In genomic region chr19:4814625-4815425, GRCh38 we compare ENCODE assay signal across 10 cellular contexts. TPM values are rescaled to one million over a fixed set of nuclear protein-coding genes. Genes with fewer than 3 reads are reported as not detected.
DNase-seq lines count a peak whose midpoint lies in the region; TF ChIP-seq lines count a peak whose summit lies in the region.
"Had no signal": no experiment of that assay in that cellular context is flagged by ENCODE, and none has a peak within 500 bp of the region (broad histone marks: within the 10 kb centered on the region; RNA-seq: fewer than 3 reads in every experiment).

No MANE protein-coding gene starts in this region.

- intact Hi-C loops in activated T-helper 2 cell treated with anti-CD3 and anti-CD28 coated beads, Interferon-gamma antibody, Interleukin-2, Interleukin-4, amounts not matched to agents 10 μg/mL and 5 μg/mL and 100 μg/mL, durations not matched to agents 14 hours and 24 hours and 36 hours (cut with micrococcal nuclease), result loop anchor here (1.0 to 10.0 kb wide), 3 partner anchors 24 to 220 kb away; partner anchors contain the start of gene FEM1A

- TF ChIP-seq CTCF in AG04450 (IDR thresholded peaks at IDR 0.05; ENCODE audit: low read depth, low read length), result no peak

- peaks cover 22% of the 10 kb centered on the region; the same call in 1 of the 2 replicates for H3K9me3 ChIP-seq in AG04450 (ENCODE audit: control insufficient read depth, insufficient read depth, low read length)
- H3K9me3 ChIP-seq: colonic mucosa had no signal

- no peaks in the 10 kb centered on the region for H3K27me3 ChIP-seq in AG04450 (ENCODE audit: control insufficient read depth, insufficient read depth, low read length)
- H3K27me3 ChIP-seq: colonic mucosa had no signal

- peaks cover 14% of the 10 kb centered on the region for H3K4me1 Mint-ChIP-seq in activated T-helper 2 cell treated with anti-CD3 and anti-CD28 coated beads, Interferon-gamma antibody, Interleukin-2, Interleukin-4, amounts not matched to agents 10 μg/mL and 5 μg/mL and 100 μg/mL, durations not matched to agents 14 hours and 24 hours and 36 hours (ENCODE audit: low read depth)

- peaks cover 38% of the 10 kb centered on the region for H3K36me3 Mint-ChIP-seq in activated T-helper 2 cell treated with anti-CD3 and anti-CD28 coated beads, Interferon-gamma antibody, Interleukin-2, Interleukin-4, amounts not matched to agents 10 μg/mL and 5 μg/mL and 100 μg/mL, durations not matched to agents 14 hours and 24 hours and 36 hours (ENCODE audit: low read depth)

- DNase-seq in AG04450 (ENCODE audit: low read depth, low spot score) (peak; percentile 45), ELR (ENCODE audit: low read depth) (peak; percentile 35), kidney tubule cell (ENCODE audit: low spot score) (peak; percentile 15), NCI-H2107 treated with DMSO at 0.1 percent for 48 hours (lab: John Stamatoyannopoulos, UW; ENCODE audit: unreplicated experiment) (no peak), RKO (ENCODE audit: low spot score) (no peak)
- DNase-seq in activated T-helper 2 cell treated with anti-CD3 and anti-CD28 coated beads, Interferon-gamma antibody, Interleukin-2, Interleukin-4, amounts not matched to agents 10 μg/mL and 5 μg/mL and 100 μg/mL, durations not matched to agents 14 hours and 24 hours and 36 hours (ENCODE audit: low spot score), result no peak
- no peak for DNase-seq in stimulated activated CD4-positive, alpha-beta T cell treated with anti-CD3 and anti-CD28 coated beads, Interleukin-12 subunit alpha, Interleukin-12 subunit beta, amount 100 ng/mL, for 4 hours
- no peak for DNase-seq in effector CD4-positive, alpha-beta T cell
- DNase-seq: NCI-H1436 had no signal

- CTCF ChIA-PET in AG04450 (lab: Charles Lee), result no interaction called here

- H3K4me3 Mint-ChIP-seq in activated T-helper 2 cell treated with anti-CD3 and anti-CD28 coated beads, Interferon-gamma antibody, Interleukin-2, Interleukin-4, amounts not matched to agents 10 μg/mL and 5 μg/mL and 100 μg/mL, durations not matched to agents 14 hours and 24 hours and 36 hours (ENCODE audit: low read depth), result peak overlapping the region; percentile 70

- no peak overlapping the region for H3K4me3 ChIP-seq in AG04450 (ENCODE audit: low read depth, low read length)

- POLR2A ChIA-PET in AG04450 (lab: Yijun Ruan, JAX), result no interaction called here

- no peak overlapping the region for H3K27ac ChIP-seq in AG04450 (ENCODE audit: low read depth, low read length)
- H3K27ac ChIP-seq: colonic mucosa had no signal

- peak overlapping the region; percentile 40 for H3K27ac Mint-ChIP-seq in activated T-helper 2 cell treated with anti-CD3 and anti-CD28 coated beads, Interferon-gamma antibody, Interleukin-2, Interleukin-4, amounts not matched to agents 10 μg/mL and 5 μg/mL and 100 μg/mL, durations not matched to agents 14 hours and 24 hours and 36 hours

- H3K9me3 Mint-ChIP-seq in activated T-helper 2 cell treated with anti-CD3 and anti-CD28 coated beads, Interferon-gamma antibody, Interleukin-2, Interleukin-4, amounts not matched to agents 10 μg/mL and 5 μg/mL and 100 μg/mL, durations not matched to agents 14 hours and 24 hours and 36 hours, result no peaks in the 10 kb centered on the region

- no peaks in the 10 kb centered on the region for H3K27me3 Mint-ChIP-seq in activated T-helper 2 cell treated with anti-CD3 and anti-CD28 coated beads, Interferon-gamma antibody, Interleukin-2, Interleukin-4, amounts not matched to agents 10 μg/mL and 5 μg/mL and 100 μg/mL, durations not matched to agents 14 hours and 24 hours and 36 hours (ENCODE audit: low read depth)

RNA-seq across cellular contexts. Expression of gene TICAM1, which starts 16.7 kb away (rescaled TPM):
- 1.0 and 2.9 TPM in 2 replicates for polyA plus RNA-seq in AG04450 (2011; rRNA removed)
- 0.96 and 1.2 TPM in 2 replicates for polyA minus RNA-seq in AG04450 (2011; rRNA and poly(A)+ RNA removed)
- total RNA-seq in activated T-helper 2 cell treated with anti-CD3 and anti-CD28 coated beads, Interferon-gamma antibody, Interleukin-2, Interleukin-4, amounts not matched to agents 10 μg/mL and 5 μg/mL and 100 μg/mL, durations not matched to agents 14 hours and 24 hours and 36 hours, result 28.1 and 30.4 TPM in 2 replicates

RNA-seq across cellular contexts. Expression of gene FEM1A, which starts 23.3 kb away (rescaled TPM):
- 3.0 and 4.0 TPM in 2 replicates for polyA plus RNA-seq in AG04450 (2011; rRNA removed)
- polyA minus RNA-seq in AG04450 (2011; rRNA and poly(A)+ RNA removed), result 6.0 and 7.1 TPM in 2 replicates
- total RNA-seq in activated T-helper 2 cell treated with anti-CD3 and anti-CD28 coated beads, Interferon-gamma antibody, Interleukin-2, Interleukin-4, amounts not matched to agents 10 μg/mL and 5 μg/mL and 100 μg/mL, durations not matched to agents 14 hours and 24 hours and 36 hours, result 18.1 and 18.6 TPM in 2 replicates

RNA-seq across cellular contexts. Expression of gene PLIN3, which starts 52.6 kb away (rescaled TPM):
- polyA plus RNA-seq in AG04450 (2011; rRNA removed), result 103 and 125 TPM in 2 replicates
- 82.2 and 114 TPM in 2 replicates for polyA minus RNA-seq in AG04450 (2011; rRNA and poly(A)+ RNA removed)
- total RNA-seq in activated T-helper 2 cell treated with anti-CD3 and anti-CD28 coated beads, Interferon-gamma antibody, Interleukin-2, Interleukin-4, amounts not matched to agents 10 μg/mL and 5 μg/mL and 100 μg/mL, durations not matched to agents 14 hours and 24 hours and 36 hours, result 55.3 and 61.8 TPM in 2 replicates

Comparison
In these comparisons a context has a peak if more than half of its experiments do, and no peak if none do; other contexts are left out.
1. DNase-seq: peak in AG04450 (single experiment), ELR (single experiment) and kidney tubule cell (single experiment); none in activated T-helper 2 cell treated with anti-CD3 and anti-CD28 coated beads, Interferon-gamma antibody, Interleukin-2, Interleukin-4, amounts not matched to agents 10 μg/mL and 5 μg/mL and 100 μg/mL, durations not matched to agents 14 hours and 24 hours and 36 hours (single experiment), stimulated activated CD4-positive, alpha-beta T cell treated with anti-CD3 and anti-CD28 coated beads, Interleukin-12 subunit alpha, Interleukin-12 subunit beta, amount 100 ng/mL, for 4 hours (single experiment), effector CD4-positive, alpha-beta T cell (single experiment), NCI-H2107 treated with DMSO at 0.1 percent for 48 hours (single experiment) and RKO (single experiment).